In the genomic region with DNA sequence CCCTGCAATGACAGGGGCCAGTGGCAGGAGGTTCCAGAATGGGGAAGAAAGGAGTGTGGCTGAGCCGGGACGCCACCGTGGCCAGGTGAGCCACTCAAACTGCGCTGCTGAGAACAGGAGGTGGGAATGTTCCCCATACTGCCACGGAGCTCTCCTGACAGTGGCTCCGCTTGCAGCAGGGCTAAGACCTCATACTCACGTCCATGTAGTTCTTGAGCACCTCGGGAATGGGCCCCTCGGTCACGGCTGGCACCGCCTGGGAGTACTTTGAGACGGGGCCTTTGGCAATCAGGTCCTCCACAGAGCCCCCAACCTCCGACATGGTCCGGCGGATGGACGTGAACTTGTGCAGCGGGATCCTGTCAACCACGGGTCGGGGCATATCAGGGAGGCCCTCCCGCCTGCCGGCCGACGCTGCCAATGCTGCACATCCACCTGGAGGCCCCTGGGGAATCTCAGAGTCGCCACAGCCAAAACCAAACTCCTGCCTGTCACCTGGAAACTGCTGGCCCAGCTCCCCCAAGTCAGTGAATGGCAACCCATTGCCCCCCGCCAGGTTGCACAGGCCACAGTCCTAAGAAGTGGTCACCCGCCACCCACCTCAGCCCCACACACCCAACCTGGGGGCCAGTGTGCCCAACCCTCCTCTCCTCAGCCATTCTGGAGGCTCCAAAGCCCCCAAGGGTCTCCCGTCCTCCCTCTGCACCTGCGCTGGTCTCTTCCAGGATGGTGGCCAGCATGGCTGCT, we compare ENCODE assay signal across 10 cellular contexts. TPM values are rescaled to one million over a fixed set of nuclear protein-coding genes. Genes with fewer than 3 reads are reported as not detected.
DNase-seq lines count a peak whose midpoint lies in the region; ATAC-seq and TF ChIP-seq lines count a peak whose summit lies in the region.
"Had no signal": no experiment of that assay in that cellular context is flagged by ENCODE, and none has a peak within 500 bp of the region (broad histone marks: within the 10 kb centered on the region; RNA-seq: fewer than 3 reads in every experiment).

No MANE protein-coding gene starts in this region.

- intact Hi-C loops in breast epithelium (cut with DNase I; ENCODE audit: low total_unique reads) (no loop called here), lower lobe of right lung (cut with DNase I) (no loop called here)

- H3K4me1 ChIP-seq in Loucy (ENCODE audit: insufficient read depth, low read length, poor library complexity, severe bottlenecking) (peaks cover 68% of the 10 kb centered on the region), breast epithelium (peaks cover 3 to 22% of the 10 kb centered on the region in 2 donors), lower lobe of right lung (peaks cover 74% of the 10 kb centered on the region), subcutaneous abdominal adipose tissue (ENCODE audit: control insufficient read depth in 5 of 5, insufficient read depth in 5 of 5, low read length in 5 of 5) (peaks cover 8 to 81% (median 73%) of the 10 kb centered on the region in 5 donors)

- TF ChIP-seq CTCF in Loucy (conservative IDR thresholded peaks at IDR 0.05; ENCODE audit: low read length) (no peak), breast epithelium (IDR thresholded peaks at IDR 0.05) (no peak), lower lobe of right lung (IDR thresholded peaks at IDR 0.05) (no peak)

- H3K9me3 ChIP-seq in Loucy (ENCODE audit: insufficient read depth, low read depth, low read length) (no peaks in the 10 kb centered on the region), breast epithelium (no peaks in the 10 kb centered on the region), lower lobe of right lung (no peaks in the 10 kb centered on the region), subcutaneous abdominal adipose tissue (ENCODE audit: control insufficient read depth in 5 of 5, low read length in 5 of 5) (no peaks in the 10 kb centered on the region)

- TF ChIP-seq POLR2A in breast epithelium (IDR thresholded peaks at IDR 0.05), result no peak

- peak overlapping the region; percentile 100 for H3K4me2 ChIP-seq in Loucy (ENCODE audit: low read depth, low read length, poor library complexity, severe bottlenecking)

- H3K4me3 ChIP-seq in Loucy (ENCODE audit: low read length, poor library complexity, severe bottlenecking), result peak overlapping the region; percentile 95
- peak overlapping the region; percentile 85 to 95 (median 85) for H3K4me3 ChIP-seq in breast epithelium
- peak overlapping the region; percentile 100 for H3K4me3 ChIP-seq in lower lobe of right lung
- peak overlapping the region in 4 of 5 donors; percentile 67 to 78 (median 72) for H3K4me3 ChIP-seq in subcutaneous abdominal adipose tissue (ENCODE audit: low read depth in 1 of 5, low read length in 5 of 5)

- H3K27ac ChIP-seq in breast epithelium (peak overlapping the region; percentile 88 to 91), lower lobe of right lung (peak overlapping the region; percentile 95), subcutaneous abdominal adipose tissue (ENCODE audit: low read depth, low read length) (peak overlapping the region; percentile 90)

- H3K9me3 Mint-ChIP-seq in stimulated activated memory B cell treated with anti-CD40 and anti-IgM and Interleukin-4, amounts not matched to agents 10 μg/mL and 1 μg/mL and 100 μg/mL, for 72 hours, result no peaks in the 10 kb centered on the region
- H3K9me3 Mint-ChIP-seq: activated T-cell treated with anti-CD3 and anti-CD28 coated beads, Interleukin-2, amount 50 U/mL, for 72 hours had no signal

- DNase-seq in breast epithelium (ENCODE audit: low spot score in 2 of 2) (no peak), lower lobe of right lung (peak; percentile 52), COR-L47 (lab: John Stamatoyannopoulos, UW) (no peak)
- DNase-seq: activated T-cell treated with anti-CD3 and anti-CD28 coated beads, Interleukin-2, amount 50 U/mL, for 72 hours; NCI-H2227 treated with DMSO at 0.1 percent for 48 hours; stimulated activated CD4-positive, alpha-beta T cell treated with anti-CD3 and anti-CD28 coated beads, Interleukin-2, amount 100 ng/mL, for 48 hours had no signal

- no peak overlapping the region for H3K4me3 Mint-ChIP-seq in stimulated activated memory B cell treated with anti-CD40 and anti-IgM and Interleukin-4, amounts not matched to agents 10 μg/mL and 1 μg/mL and 100 μg/mL, for 72 hours

- H3K79me2 ChIP-seq in Loucy (ENCODE audit: insufficient read depth, low read length), result peaks cover 72% of the 10 kb centered on the region

- H3K4me1 Mint-ChIP-seq in stimulated activated memory B cell treated with anti-CD40 and anti-IgM and Interleukin-4, amounts not matched to agents 10 μg/mL and 1 μg/mL and 100 μg/mL, for 72 hours, result peaks cover 44% of the 10 kb centered on the region

- H3K36me3 ChIP-seq in Loucy (ENCODE audit: insufficient read depth, low read length) (no peaks in the 10 kb centered on the region), breast epithelium (no peaks in the 10 kb centered on the region), lower lobe of right lung (peaks cover 54% of the 10 kb centered on the region), subcutaneous abdominal adipose tissue (ENCODE audit: control insufficient read depth in 5 of 5, insufficient read depth in 5 of 5, low read length in 5 of 5) (peaks cover 0 to 43% (median 31%) of the 10 kb centered on the region in 5 donors)

- H2AFZ ChIP-seq in Loucy (ENCODE audit: low read length), result no peak overlapping the region

- no peaks in the 10 kb centered on the region for H3K9me2 ChIP-seq in Loucy (replicated peaks; ENCODE audit: low read depth, low read length)

- H3K27me3 ChIP-seq in Loucy (ENCODE audit: insufficient read depth, low read length, poor library complexity, severe bottlenecking) (peaks cover 3% of the 10 kb centered on the region), breast epithelium (no peaks in the 10 kb centered on the region), lower lobe of right lung (ENCODE audit: low read depth) (no peaks in the 10 kb centered on the region), subcutaneous abdominal adipose tissue (ENCODE audit: control insufficient read depth in 5 of 5, insufficient read depth in 4 of 5, low read length in 5 of 5) (no peaks in the 10 kb centered on the region)

- peak overlapping the region; percentile 99 for H3K9ac ChIP-seq in Loucy (ENCODE audit: low read depth, low read length, poor library complexity, severe bottlenecking)
- peak overlapping the region in 4 of 5 donors; percentile 78 to 88 (median 87) for H3K9ac ChIP-seq in subcutaneous abdominal adipose tissue (ENCODE audit: low read length in 5 of 5)

- H3K27me3 Mint-ChIP-seq in stimulated activated memory B cell treated with anti-CD40 and anti-IgM and Interleukin-4, amounts not matched to agents 10 μg/mL and 1 μg/mL and 100 μg/mL, for 72 hours, result no peaks in the 10 kb centered on the region

- H3K36me3 Mint-ChIP-seq in stimulated activated memory B cell treated with anti-CD40 and anti-IgM and Interleukin-4, amounts not matched to agents 10 μg/mL and 1 μg/mL and 100 μg/mL, for 72 hours, result peaks cover 17% of the 10 kb centered on the region

- no peak overlapping the region for H3K27ac Mint-ChIP-seq in stimulated activated memory B cell treated with anti-CD40 and anti-IgM and Interleukin-4, amounts not matched to agents 10 μg/mL and 1 μg/mL and 100 μg/mL, for 72 hours
- H3K27ac Mint-ChIP-seq: activated T-cell treated with anti-CD3 and anti-CD28 coated beads, Interleukin-2, amount 50 U/mL, for 72 hours had no signal

- no peak for ATAC-seq in lower lobe of right lung
- ATAC-seq in stimulated activated memory B cell treated with anti-CD40 and anti-IgM and Interleukin-4, amounts not matched to agents 10 μg/mL and 1 μg/mL and 100 μg/mL, for 72 hours, result no peak
- no peak for ATAC-seq in HG02798 (IDR thresholded peaks at IDR 0.05; ENCODE audit: poor library complexity, unreplicated experiment)
- ATAC-seq: activated T-cell treated with anti-CD3 and anti-CD28 coated beads, Interleukin-2, amount 50 U/mL, for 72 hours had no signal

- H3F3A ChIP-seq in Loucy (ENCODE audit: low read depth), result peaks cover 7% of the 10 kb centered on the region; the same call in 1 of the 2 replicates

- peaks cover 12% of the 10 kb centered on the region for H4K20me1 ChIP-seq in Loucy (ENCODE audit: insufficient read depth, low read length, poor library complexity, severe bottlenecking)

RNA-seq across cellular contexts. Expression of gene CTSD, which starts 2.4 kb away (rescaled TPM):
- 100 to 1,000 TPM; 244 to 694 (median 667) TPM for total RNA-seq in breast epithelium
- 2,919 TPM for total RNA-seq in lower lobe of right lung

RNA-seq across cellular contexts. Expression of gene IFITM10, which starts 10.9 kb away (rescaled TPM):
- total RNA-seq in breast epithelium, result 10 to 100 TPM in 1 of 3 donors, 1 to 10 TPM in 1, under 1 TPM in 1; 0.33 to 14.0 (median 1.4) TPM
- 9.2 TPM for total RNA-seq in lower lobe of right lung
